13 cellular contexts compared by ENCODE assay signal in the genomic region with DNA sequence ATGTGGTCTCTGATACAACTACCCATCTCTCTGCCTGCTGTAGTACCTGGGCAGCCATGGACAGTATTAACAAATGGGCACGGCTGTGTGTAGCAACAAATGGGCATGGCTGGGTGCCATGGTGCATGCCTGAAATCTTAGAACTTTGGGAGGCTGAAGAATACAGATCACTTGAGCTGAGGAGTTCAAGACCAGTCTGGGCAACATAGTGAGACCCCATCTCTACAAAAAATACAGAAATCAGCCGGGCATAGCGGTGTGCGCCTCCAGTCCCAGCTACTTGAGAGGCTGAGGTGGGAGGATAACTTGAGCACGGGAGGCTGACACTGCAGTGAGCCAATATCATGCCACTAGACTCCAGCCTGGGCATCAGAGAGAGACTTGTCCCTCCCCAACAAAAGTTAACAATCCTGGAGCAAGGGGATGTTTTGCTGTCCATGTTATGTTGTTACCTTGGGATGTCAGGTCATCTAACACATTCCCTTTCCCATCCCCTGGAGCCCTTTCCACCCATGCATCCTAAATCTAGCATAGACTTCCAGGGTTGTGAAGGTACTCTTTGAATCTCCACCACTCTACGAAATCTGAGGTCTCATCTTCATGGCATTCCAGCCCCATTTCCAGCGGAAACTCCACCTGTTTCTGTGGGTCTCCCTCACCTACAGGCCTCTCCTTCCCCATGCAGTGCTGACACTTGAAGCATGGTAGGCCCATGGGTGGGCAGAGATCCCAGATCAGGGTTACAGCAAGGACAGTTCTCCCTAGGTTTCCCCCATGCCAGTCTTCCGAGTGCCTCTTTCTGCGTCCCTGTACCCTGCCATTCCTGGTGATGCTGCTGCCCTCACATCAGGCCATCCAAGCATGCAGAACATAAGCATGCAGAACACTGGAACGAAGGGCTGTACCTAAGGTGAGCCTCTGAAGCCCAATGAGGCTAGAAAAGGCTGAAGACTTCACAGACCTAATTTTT. TPM values are rescaled to one million over a fixed set of nuclear protein-coding genes. Genes with fewer than 3 reads are reported as not detected.
A peak's percentile ranks its signal among the peaks of the same experiment; 100 is the strongest.
DNase-seq lines count a peak whose midpoint lies in the region; ATAC-seq and TF ChIP-seq lines count a peak whose summit lies in the region.
"Had no signal": no experiment of that assay in that cellular context is flagged by ENCODE, and none has a peak within 500 bp of the region (broad histone marks: within the 10 kb centered on the region; RNA-seq: fewer than 3 reads in every experiment).

No MANE protein-coding gene starts in this region.

- TF ChIP-seq CTCF in WTC11 (IDR thresholded peaks at IDR 0.05): no peak
- no peak for TF ChIP-seq CTCF in mammary epithelial cell (conservative IDR thresholded peaks at IDR 0.05 in 1 of 2, IDR thresholded peaks at IDR 0.05 in 1 of 2; ENCODE audit: extremely low read depth in 1 of 2, insufficient read depth in 1 of 2, low read depth in 1 of 2, low read length in 2 of 2)
- TF ChIP-seq CTCF in esophagus muscularis mucosa (IDR thresholded peaks at IDR 0.05): no peak

- POLR2A ChIA-PET in WTC11 (lab: Charles Lee): no interaction called here

- H3K9me3 ChIP-seq in mammary epithelial cell (replicated peaks; ENCODE audit: insufficient read depth, low read length) (no peaks in the 10 kb centered on the region), HAP-1 (no peaks in the 10 kb centered on the region), esophagus muscularis mucosa (no peaks in the 10 kb centered on the region)
- H3K9me3 ChIP-seq: MG63, stomach had no signal

- no peak overlapping the region for H3K4me2 ChIP-seq in mammary epithelial cell (ENCODE audit: insufficient read depth, low read depth, low read length)

- DNase-seq in activated naive CD4-positive, alpha-beta T cell treated with anti-CD3 and anti-CD28 coated beads, Interleukin-2, amount 10 ng/mL, durations not matched to agents 7 days and 5 days: peak; percentile 10
- no peak for DNase-seq in activated naive CD4-positive, alpha-beta T cell treated with anti-CD3 and anti-CD28 coated beads, Interleukin-2, amount 50 U/mL, for 16 hours
- DNase-seq in WTC11 (ENCODE audit: low spot score): no peak
- peak; percentile 27 for DNase-seq in left ventricle myocardium superior
- DNase-seq in mammary epithelial cell: no peak
- DNase-seq in HAP-1 (ENCODE audit: low spot score in 2 of 2): no peak
- no peak for DNase-seq in esophagus muscularis mucosa (ENCODE audit: extremely low spot score)
- DNase-seq: activated gamma-delta T cell, C1 segment of cervical spinal cord, MG63, stomach, T-helper 2 cell had no signal

- TF ChIP-seq EP300 in esophagus muscularis mucosa (IDR thresholded peaks at IDR 0.05): no peak

- peaks cover 45% of the 10 kb centered on the region for H3K36me3 Mint-ChIP-seq in activated naive CD4-positive, alpha-beta T cell treated with anti-CD3 and anti-CD28 coated beads, Interleukin-2, amount 10 ng/mL, durations not matched to agents 7 days and 5 days
- peaks cover 38% of the 10 kb centered on the region for H3K36me3 Mint-ChIP-seq in WTC11

- TF ChIP-seq POLR2A in esophagus muscularis mucosa (IDR thresholded peaks at IDR 0.05; ENCODE audit: low read depth): no peak

- no peaks in the 10 kb centered on the region for H3K27me3 Mint-ChIP-seq in activated naive CD4-positive, alpha-beta T cell treated with anti-CD3 and anti-CD28 coated beads, Interleukin-2, amount 10 ng/mL, durations not matched to agents 7 days and 5 days
- H3K27me3 Mint-ChIP-seq in WTC11 (ENCODE audit: low read depth): no peaks in the 10 kb centered on the region; the same call in 1 of the 2 replicates

- H3K4me3 ChIP-seq in mammary epithelial cell (replicated peaks in 1 of 3; ENCODE audit: insufficient read depth in 1 of 3, low read depth in 2 of 3, low read length in 3 of 3) (no peak overlapping the region), HAP-1 (no peak overlapping the region), esophagus muscularis mucosa (no peak overlapping the region)
- H3K4me3 ChIP-seq: MG63, stomach had no signal

- CTCF ChIA-PET in activated naive CD4-positive, alpha-beta T cell treated with anti-CD3 and anti-CD28 coated beads, Interleukin-2, amount 10 ng/mL, durations not matched to agents 7 days and 5 days (lab: Charles Lee): interaction anchor here (0.6 to 1.4 kb wide), 2 partner anchors 10 to 11 kb away, joined by 3 to 4 read pairs; no protein-coding TSS in a partner anchor
- CTCF ChIA-PET in WTC11 (lab: Charles Lee): interaction anchor here (0.6 kb wide), 2 partner anchors 78 to 120 kb away, joined by 3 to 7 read pairs; no protein-coding TSS in a partner anchor
- CTCF ChIA-PET in mammary epithelial cell (lab: Charles Lee; ENCODE audit: low non-redundant PET): no interaction called here

- H3K27ac Mint-ChIP-seq in activated naive CD4-positive, alpha-beta T cell treated with anti-CD3 and anti-CD28 coated beads, Interleukin-2, amount 10 ng/mL, durations not matched to agents 7 days and 5 days: peak overlapping the region; percentile 71
- H3K27ac Mint-ChIP-seq in WTC11: peak overlapping the region; percentile 73

- intact Hi-C loops in left ventricle myocardium superior (cut with micrococcal nuclease) (no loop called here), mammary epithelial cell (cut with micrococcal nuclease) (no loop called here), esophagus muscularis mucosa (cut with DNase I) (no loop called here)

- no peak overlapping the region for H2AFZ ChIP-seq in mammary epithelial cell (ENCODE audit: low read depth, low read length)

- no peak overlapping the region for H3K4me3 Mint-ChIP-seq in activated naive CD4-positive, alpha-beta T cell treated with anti-CD3 and anti-CD28 coated beads, Interleukin-2, amount 10 ng/mL, durations not matched to agents 7 days and 5 days
- H3K4me3 Mint-ChIP-seq in WTC11: no peak overlapping the region

- H3K27me3 ChIP-seq in mammary epithelial cell (ENCODE audit: insufficient read depth, low read length) (no peaks in the 10 kb centered on the region), HAP-1 (ENCODE audit: low read depth) (no peaks in the 10 kb centered on the region), esophagus muscularis mucosa (no peaks in the 10 kb centered on the region)
- H3K27me3 ChIP-seq: MG63, stomach had no signal

- no peaks in the 10 kb centered on the region for H3K9me3 Mint-ChIP-seq in activated naive CD4-positive, alpha-beta T cell treated with anti-CD3 and anti-CD28 coated beads, Interleukin-2, amount 10 ng/mL, durations not matched to agents 7 days and 5 days
- no peaks in the 10 kb centered on the region for H3K9me3 Mint-ChIP-seq in WTC11

- no peaks in the 10 kb centered on the region for H4K20me1 ChIP-seq in mammary epithelial cell (ENCODE audit: insufficient read depth, low read length)

- no TSS peak for BruUV-seq in mammary epithelial cell (replicated peaks; lab: Mats Ljungman, UMichigan)

- WGBS in mammary epithelial cell (ENCODE audit: low coverage, missing lambda C conversion rate): 90% methylated on average over 10 of the region's 10 CpGs
- WGBS in esophagus muscularis mucosa: 85% methylated on average over 10 of the region's 10 CpGs

- H3K36me3 ChIP-seq in mammary epithelial cell (ENCODE audit: insufficient read depth, low read length) (peaks cover 34% of the 10 kb centered on the region), HAP-1 (replicated peaks) (peaks cover 47% of the 10 kb centered on the region), esophagus muscularis mucosa (peaks cover 33 to 48% (median 47%) of the 10 kb centered on the region in 4 donors)

- H3K27ac ChIP-seq in mammary epithelial cell (ENCODE audit: insufficient read depth, low read depth, low read length) (no peak overlapping the region), esophagus muscularis mucosa (replicated peaks in 1 of 4) (no peak overlapping the region)

- ATAC-seq in WTC11: peak; percentile 62
- ATAC-seq in left ventricle myocardium superior: peak; percentile 64
- ATAC-seq in HG02798 (IDR thresholded peaks at IDR 0.05; ENCODE audit: poor library complexity, unreplicated experiment): no peak

- dilution Hi-C loops in mammary epithelial cell (cut with HindIII; ENCODE audit: low sequenced_read_pairs): no loop called here

- H3K4me1 ChIP-seq in mammary epithelial cell (ENCODE audit: insufficient read depth, low read length) (peaks cover 7% of the 10 kb centered on the region), HAP-1 (no peaks in the 10 kb centered on the region), esophagus muscularis mucosa (peaks cover 0 to 8% (median 2%) of the 10 kb centered on the region in 4 donors)

- peaks cover 36% of the 10 kb centered on the region for H3K4me1 Mint-ChIP-seq in activated naive CD4-positive, alpha-beta T cell treated with anti-CD3 and anti-CD28 coated beads, Interleukin-2, amount 10 ng/mL, durations not matched to agents 7 days and 5 days
- H3K4me1 Mint-ChIP-seq in WTC11: no peaks in the 10 kb centered on the region

- H3K9ac ChIP-seq in mammary epithelial cell (ENCODE audit: insufficient read depth, low read length): no peak overlapping the region

- in situ Hi-C loops in mammary epithelial cell (cut with MboI; ENCODE audit: low sequenced_read_pairs in 2 of 2): no loop called here
- in situ Hi-C loops in HAP-1 (cut with MboI; ENCODE audit: low sequenced_read_pairs): no loop called here

- H3K79me2 ChIP-seq in mammary epithelial cell (ENCODE audit: insufficient read depth, low read length): peaks cover 34% of the 10 kb centered on the region

TF ChIP-seq in WTC11, 78 proteins besides CTCF, POLR2A, EP300 and RAD21 (continues in another document):
- TF ChIP-seq, protein P1, sequence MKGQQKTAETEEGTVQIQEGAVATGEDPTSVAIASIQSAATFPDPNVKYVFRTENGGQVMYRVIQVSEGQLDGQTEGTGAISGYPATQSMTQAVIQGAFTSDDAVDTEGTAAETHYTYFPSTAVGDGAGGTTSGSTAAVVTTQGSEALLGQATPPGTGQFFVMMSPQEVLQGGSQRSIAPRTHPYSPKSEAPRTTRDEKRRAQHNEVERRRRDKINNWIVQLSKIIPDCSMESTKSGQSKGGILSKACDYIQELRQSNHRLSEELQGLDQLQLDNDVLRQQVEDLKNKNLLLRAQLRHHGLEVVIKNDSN (CRISPR knock-in tag; IDR thresholded peaks at IDR 0.05): peak; percentile 20; the same call in 1 of the 2 replicates

RNA-seq across cellular contexts. Expression of a gene that starts 13.1 kb away (rescaled TPM):
- total RNA-seq in WTC11 (2021) (not detected in 3 replicates), left ventricle myocardium superior (not detected), mammary epithelial cell (not detected), esophagus muscularis mucosa (not detected)
- polyA plus RNA-seq in mammary epithelial cell: not detected
- not detected for polyA minus RNA-seq in mammary epithelial cell
- total RNA-seq: stomach had no signal

RNA-seq across cellular contexts. Expression of a gene that starts 24.4 kb away (rescaled TPM):
- 318 to 358 TPM (median 326 TPM) in 3 replicates for total RNA-seq in WTC11 (2021)
- 77.3 TPM for total RNA-seq in left ventricle myocardium superior
- total RNA-seq in mammary epithelial cell: 100 to 1,000 TPM; 149 to 228 TPM
- 254 TPM for polyA plus RNA-seq in mammary epithelial cell
- polyA minus RNA-seq in mammary epithelial cell: 176 TPM
- 100 to 1,000 TPM; 113 to 243 (median 176) TPM for total RNA-seq in esophagus muscularis mucosa

RNA-seq across cellular contexts. Expression of a gene that starts 52.4 kb away (rescaled TPM):
- 1.2 to 2.3 TPM (median 1.4 TPM) in 3 replicates for total RNA-seq in WTC11 (2021)
- total RNA-seq in left ventricle myocardium superior: 1.9 TPM
- 1 to 10 TPM; 3.2 to 3.8 TPM for total RNA-seq in mammary epithelial cell
- 2.5 TPM for polyA plus RNA-seq in mammary epithelial cell
- polyA minus RNA-seq in mammary epithelial cell: not detected
- 10 to 100 TPM in 1 of 4 donors, 1 to 10 TPM in 3; 9.1 to 10.1 (median 10.0) TPM for total RNA-seq in esophagus muscularis mucosa

Comparison
In these comparisons a context has a peak if more than half of its experiments do, and no peak if none do; other contexts are left out.
1. DNase-seq: peak in activated naive CD4-positive, alpha-beta T cell treated with anti-CD3 and anti-CD28 coated beads, Interleukin-2, amount 10 ng/mL, durations not matched to agents 7 days and 5 days (single experiment) and left ventricle myocardium superior (single experiment); none in activated naive CD4-positive, alpha-beta T cell treated with anti-CD3 and anti-CD28 coated beads, Interleukin-2, amount 50 U/mL, for 16 hours (single experiment), WTC11 (single experiment), mammary epithelial cell (single experiment), HAP-1 (0 of 2) and esophagus muscularis mucosa (single experiment).